8 cellular contexts compared by ENCODE assay signal in genomic region chrX:55488559-55489314, GRCh38. TPM values are rescaled to one million over a fixed set of nuclear protein-coding genes. Genes with fewer than 3 reads are reported as not detected.
DNase-seq lines count a peak whose midpoint lies in the region; FAIRE-seq and TF ChIP-seq lines count a peak whose summit lies in the region.

No MANE protein-coding gene starts in this region.

- TF ChIP-seq POLR2A in H54 (IDR thresholded peaks at IDR 0.05; ENCODE audit: low read depth, low read length), result 0 out of 2 replicates have a peak, but pooled peaks have one; percentile 7

- peak overlapping the region; percentile 87 for H2AFZ ChIP-seq in keratinocyte (ENCODE audit: control insufficient read depth, low read length)

- no peaks in the 10 kb centered on the region for H4K20me1 ChIP-seq in keratinocyte (ENCODE audit: control insufficient read depth, extremely low read depth, insufficient read depth, low read length)

- DNase-seq in H54 (ENCODE audit: insufficient read length, low spot score), result peak; percentile 5
- peak; percentile 66 for DNase-seq in NAMALWA (ENCODE audit: low spot score)
- peak; percentile 10 for DNase-seq in bronchial epithelial cell (ENCODE audit: low read depth)
- DNase-seq in keratinocyte (ENCODE audit: low read depth, low spot score), result no peak
- peak; percentile 36 to 42 for DNase-seq in stimulated activated CD4-positive, alpha-beta T cell treated with anti-CD3 and anti-CD28 coated beads, Interleukin-1b, Interleukin-23, amount 100 ng/mL, for 4 hours (ENCODE audit: low read depth in 2 of 2)
- DNase-seq in RKO (ENCODE audit: low spot score), result no peak

- peak overlapping the region; percentile 80 for H3K4me2 ChIP-seq in keratinocyte (ENCODE audit: control insufficient read depth, extremely low read depth, insufficient read depth, low read depth, low read length)

- TF ChIP-seq CTCF in WI38 (IDR thresholded peaks at IDR 0.05; ENCODE audit: low read depth, low read length) (no peak), bronchial epithelial cell (IDR thresholded peaks at IDR 0.05; ENCODE audit: insufficient read depth, low read length, severe bottlenecking) (no peak), keratinocyte (optimal IDR thresholded peaks at IDR 0.05 in 1 of 3, IDR thresholded peaks at IDR 0.05 in 1 of 3, conservative IDR thresholded peaks at IDR 0.05 in 1 of 3; ENCODE audit: extremely low read depth in 1 of 3, insufficient read depth in 2 of 3, low read length in 3 of 3) (no peak)

- dilution Hi-C loops in keratinocyte (cut with MboI; ENCODE audit: extremely low pct_ligation_motif_present, low sequenced_read_pairs), result no loop called here

- peak overlapping the region; percentile 43 for H3K27ac ChIP-seq in keratinocyte (ENCODE audit: control insufficient read depth, insufficient read depth, low read length)

- H3K9ac ChIP-seq in keratinocyte (ENCODE audit: control insufficient read depth, extremely low read depth, insufficient read depth, low read length), result peak overlapping the region; percentile 60

- H3K9me1 ChIP-seq in keratinocyte (ENCODE audit: control insufficient read depth, extremely low read depth, insufficient read depth, low read length), result no peaks in the 10 kb centered on the region

- H3K36me3 ChIP-seq in bronchial epithelial cell (ENCODE audit: control insufficient read depth, insufficient read depth, low read length) (no peaks in the 10 kb centered on the region), keratinocyte (ENCODE audit: control insufficient read depth in 2 of 2, extremely low read depth in 1 of 2, insufficient read depth in 2 of 2, low read length in 2 of 2) (no peaks in the 10 kb centered on the region)

- peaks cover 7% of the 10 kb centered on the region for H3K4me1 ChIP-seq in keratinocyte (ENCODE audit: control insufficient read depth, extremely low read depth, insufficient read depth, low read length)

- peak overlapping the region; percentile 67 for H3K4me3 ChIP-seq in WI38 (ENCODE audit: low read depth, low read length)
- peak overlapping the region; percentile 54 for H3K4me3 ChIP-seq in bronchial epithelial cell (ENCODE audit: low read depth, low read length)
- H3K4me3 ChIP-seq in keratinocyte (ENCODE audit: control insufficient read depth in 2 of 3, extremely low read depth in 1 of 3, insufficient read depth in 2 of 3, low read depth in 1 of 3, low read length in 3 of 3), result peak overlapping the region; percentile 37 to 73 (median 66)

- peak; percentile 62 for FAIRE-seq in G401.6 (lab: Jason Lieb, UNC)
- FAIRE-seq in H54 (lab: Jason Lieb, UNC), result no peak
- no peak for FAIRE-seq in bronchial epithelial cell (lab: Jason Lieb, UNC)
- no peak for FAIRE-seq in keratinocyte (lab: Jason Lieb, UNC)

- no peaks in the 10 kb centered on the region for H3K9me3 ChIP-seq in keratinocyte (ENCODE audit: control insufficient read depth, low read depth, low read length)

- H3K79me2 ChIP-seq in keratinocyte (ENCODE audit: control insufficient read depth, insufficient read depth, low read length), result no peaks in the 10 kb centered on the region

- H3K27me3 ChIP-seq in bronchial epithelial cell (ENCODE audit: control insufficient read depth, insufficient read depth, low read length) (no peaks in the 10 kb centered on the region), keratinocyte (ENCODE audit: control insufficient read depth, extremely low read depth, insufficient read depth, low read length) (no peaks in the 10 kb centered on the region)

RNA-seq across cellular contexts. Expression of gene USP51, which starts 0.9 kb away (rescaled TPM):
- total RNA-seq in bronchial epithelial cell, result 0.13 and 0.26 TPM in 2 replicates
- 0.28 to 0.57 TPM (median 0.39 TPM) in 3 replicates for polyA plus RNA-seq in keratinocyte
- polyA plus RNA-seq in keratinocyte (2011; ENCODE audit: low read depth), result not detected
- 0.13 and 0.18 TPM in 2 replicates for polyA plus RNA-seq in keratinocyte (2011; cell fraction: cytosol; rRNA removed)
- polyA plus RNA-seq in keratinocyte (2011; cell fraction: nucleus; rRNA removed), result 0.33 and 0.52 TPM in 2 replicates
- polyA plus RNA-seq in keratinocyte (2012; ENCODE audit: low replicate concordance), result 0.17 and 0.33 TPM in 2 replicates
- 0.83 to 1.8 TPM (median 1.2 TPM) in 3 replicates for polyA minus RNA-seq in keratinocyte
- not detected for polyA minus RNA-seq in keratinocyte (2011; cell fraction: cytosol; rRNA and poly(A)+ RNA removed)
- 0.54 and 0.95 TPM in 2 replicates for polyA minus RNA-seq in keratinocyte (2011; cell fraction: nucleus; rRNA and poly(A)+ RNA removed)

RNA-seq across cellular contexts. Expression of gene MAGEH1, which starts 36.8 kb away (rescaled TPM):
- total RNA-seq in bronchial epithelial cell, result 1.5 and 3.9 TPM in 2 replicates
- polyA plus RNA-seq in keratinocyte, result 5.8 to 6.7 TPM (median 6.2 TPM) in 3 replicates
- polyA plus RNA-seq in keratinocyte (2011; ENCODE audit: low read depth), result 2.8 TPM
- polyA plus RNA-seq in keratinocyte (2011; cell fraction: cytosol; rRNA removed), result 3.4 and 3.6 TPM in 2 replicates
- polyA plus RNA-seq in keratinocyte (2011; cell fraction: nucleus; rRNA removed), result 9.5 and 10.5 TPM in 2 replicates
- 1.6 and 5.7 TPM in 2 replicates for polyA plus RNA-seq in keratinocyte (2012; ENCODE audit: low replicate concordance)
- polyA minus RNA-seq in keratinocyte, result 1.6 to 2.9 TPM (median 2.0 TPM) in 3 replicates
- 2.7 TPM for polyA minus RNA-seq in keratinocyte (2011; cell fraction: cytosol; rRNA and poly(A)+ RNA removed)
- 2.2 and 3.1 TPM in 2 replicates for polyA minus RNA-seq in keratinocyte (2011; cell fraction: nucleus; rRNA and poly(A)+ RNA removed)

Comparison
In these comparisons a context has a peak if more than half of its experiments do, and no peak if none do; other contexts are left out.
1. DNase-seq: peak in H54 (single experiment), NAMALWA (single experiment), bronchial epithelial cell (single experiment) and stimulated activated CD4-positive, alpha-beta T cell treated with anti-CD3 and anti-CD28 coated beads, Interleukin-1b, Interleukin-23, amount 100 ng/mL, for 4 hours (2 of 2); none in keratinocyte (single experiment) and RKO (single experiment).
2. Peak in every context shown above with its lines, with median percentiles within 50 percentile points of each other: H3K4me3 ChIP-seq.